In genomic region chr5:61414806-61415205, GRCh38 we compare ENCODE assay signal across 19 cellular contexts.
DNase-seq lines count a peak whose midpoint lies in the region; ATAC-seq, FAIRE-seq and TF ChIP-seq lines count a peak whose summit lies in the region.
"Had no signal": no experiment of that assay in that cellular context is flagged by ENCODE, and none has a peak within 500 bp of the region (broad histone marks: within the 10 kb centered on the region; RNA-seq: fewer than 3 reads in every experiment).

No MANE protein-coding gene starts in this region.

- no peak overlapping the region for H4K8ac ChIP-seq in mesenchymal stem cell (ENCODE audit: low read length)

- no peaks in the 10 kb centered on the region for H4K20me1 ChIP-seq in HCT116 (ENCODE audit: insufficient read depth)
- H4K20me1 ChIP-seq in neural progenitor cell (ENCODE audit: low read depth) = peaks cover 87% of the 10 kb centered on the region

- TF ChIP-seq RAD21 in A549 (conservative IDR thresholded peaks at IDR 0.05 in 1 of 2, IDR thresholded peaks at IDR 0.05 in 1 of 2) (no peak), HCT116 (IDR thresholded peaks at IDR 0.05; ENCODE audit: low read depth) (no peak)

- H3K36me3 Mint-ChIP-seq in neural progenitor cell = peaks cover 23% of the 10 kb centered on the region
- H3K36me3 Mint-ChIP-seq: CD4-positive, CD25-positive, alpha-beta regulatory T cell; CD8-positive, alpha-beta memory T cell had no signal

- intact Hi-C loops in HCT116 (cut with micrococcal nuclease) (no loop called here), left ventricle myocardium superior (cut with micrococcal nuclease) (no loop called here)

- H3K4me3 Mint-ChIP-seq in neural progenitor cell = no peak overlapping the region
- H3K4me3 Mint-ChIP-seq: CD8-positive, alpha-beta memory T cell had no signal

- H3K27ac ChIP-seq in A549 (peak overlapping the region in 1 of 2 experiments; percentile 83; a peak in 3 of 6 replicates), HCT116 (ENCODE audit: low read depth, low read length) (no peak overlapping the region), mesenchymal stem cell (ENCODE audit: low read length, poor library complexity, severe bottlenecking) (no peak overlapping the region), neural progenitor cell (no peak overlapping the region)
- H3K27ac ChIP-seq: 22Rv1 had no signal

- H3K4me1 ChIP-seq in A549 (peaks cover 73% of the 10 kb centered on the region), HCT116 (ENCODE audit: control insufficient read depth in 1 of 2, insufficient read depth in 2 of 2, low read length in 2 of 2) (peaks cover 37 to 49% of the 10 kb centered on the region in 2 experiments), mesenchymal stem cell (ENCODE audit: control insufficient read depth, insufficient read depth, low read depth, low read length) (peaks cover 8% of the 10 kb centered on the region), neural progenitor cell (peaks cover 54% of the 10 kb centered on the region)

- H3K79me2 ChIP-seq in HCT116 (ENCODE audit: insufficient read depth, low read length) = peaks cover 76% of the 10 kb centered on the region
- peaks cover 97% of the 10 kb centered on the region for H3K79me2 ChIP-seq in neural progenitor cell (ENCODE audit: low read depth)

- ATAC-seq in A549 (no peak), HCT116 (no peak), left ventricle myocardium superior (no peak), GM19455 (IDR thresholded peaks at IDR 0.05; ENCODE audit: unreplicated experiment) (no peak)

- H3K27ac Mint-ChIP-seq in neural progenitor cell = peak overlapping the region; percentile 46

- H3K9me3 ChIP-seq in A549 (no peaks in the 10 kb centered on the region), HCT116 (ENCODE audit: control insufficient read depth in 1 of 2, insufficient read depth in 1 of 2, low read depth in 1 of 2, low read length in 2 of 2) (no peaks in the 10 kb centered on the region), mesenchymal stem cell (ENCODE audit: control insufficient read depth, low read length) (no peaks in the 10 kb centered on the region), neural progenitor cell (ENCODE audit: low read depth) (no peaks in the 10 kb centered on the region)
- H3K9me3 ChIP-seq: HAP-1 had no signal

- H3K4me2 ChIP-seq in A549 (peak overlapping the region; percentile 63; the same call in 2 of the 3 replicates), HCT116 (ENCODE audit: low read length) (peak overlapping the region; percentile 40; the same call in 1 of the 2 replicates), mesenchymal stem cell (ENCODE audit: low read length, poor library complexity, severe bottlenecking) (no peak overlapping the region), neural progenitor cell (no peak overlapping the region)

- no peak overlapping the region for H4K91ac ChIP-seq in mesenchymal stem cell (ENCODE audit: low read length)

- H3F3A ChIP-seq in neural progenitor cell (ENCODE audit: low read depth) = peaks cover 29% of the 10 kb centered on the region

- CTCF ChIA-PET in A549 (lab: Yijun Ruan, JAX) = interaction anchor here (1.9 kb wide), 1 partner anchor 9 kb away, joined by 6 read pairs; no protein-coding TSS in a partner anchor
- CTCF ChIA-PET in HCT116 (lab: Charles Lee) = no interaction called here

- H3K4me1 Mint-ChIP-seq in neural progenitor cell = peaks cover 49% of the 10 kb centered on the region

- H2AFZ ChIP-seq in HCT116 (ENCODE audit: low read depth, low read length, poor library complexity, severe bottlenecking) = no peak overlapping the region
- no peak overlapping the region for H2AFZ ChIP-seq in mesenchymal stem cell (ENCODE audit: low read depth, low read length)
- no peak overlapping the region for H2AFZ ChIP-seq in neural progenitor cell (replicated peaks)

- TF ChIP-seq CTCF in A549 (IDR thresholded peaks at IDR 0.05) (no peak), HCT116 (IDR thresholded peaks at IDR 0.05 in 2 of 3, conservative IDR thresholded peaks at IDR 0.05 in 1 of 3; ENCODE audit: borderline replicate concordance in 1 of 3, insufficient read depth in 1 of 3, low read depth in 2 of 3, low read length in 2 of 3) (no peak), neural progenitor cell (IDR thresholded peaks at IDR 0.05) (no peak)

- no peaks in the 10 kb centered on the region for H3K9me2 ChIP-seq in HCT116 (ENCODE audit: insufficient read depth)

- BruUV-seq in HCT116 (replicated peaks; lab: Mats Ljungman, UMichigan) = no TSS peak

- TF ChIP-seq POLR2A in A549 (IDR thresholded peaks at IDR 0.05; ENCODE audit: low read length) (no peak), HCT116 (IDR thresholded peaks at IDR 0.05; ENCODE audit: borderline replicate concordance, extremely low read depth, insufficient read depth, insufficient read length) (no peak)

- H3K27me3 ChIP-seq in HCT116 (ENCODE audit: insufficient read depth, low read length) = no peaks in the 10 kb centered on the region
- H3K27me3 ChIP-seq in mesenchymal stem cell (ENCODE audit: control insufficient read depth in 1 of 2, insufficient read depth in 1 of 2, low read length in 2 of 2) = no peaks in the 10 kb centered on the region
- H3K27me3 ChIP-seq in neural progenitor cell = no peaks in the 10 kb centered on the region
- H3K27me3 ChIP-seq: BE2C had no signal

- H2AK5ac ChIP-seq in mesenchymal stem cell (ENCODE audit: low read length, severe bottlenecking) = peak overlapping the region; percentile 59

- FAIRE-seq in A549 (lab: Jason Lieb, UNC) = no peak
- FAIRE-seq: D721Med had no signal

- no peak overlapping the region for H2BK12ac ChIP-seq in mesenchymal stem cell (ENCODE audit: low read length in 2 of 2)

- H3K14ac ChIP-seq in mesenchymal stem cell (ENCODE audit: low read length in 2 of 2) = no peak overlapping the region

- no peak overlapping the region for H3K23ac ChIP-seq in mesenchymal stem cell (ENCODE audit: low read length in 2 of 2)

- H3K4me3 ChIP-seq in A549 (no peak overlapping the region), HCT116 (replicated peaks in 1 of 2; ENCODE audit: low read depth in 1 of 2, low read length in 2 of 2) (no peak overlapping the region), mesenchymal stem cell (ENCODE audit: insufficient read depth in 1 of 2, low read depth in 1 of 2, low read length in 2 of 2) (no peak overlapping the region), neural progenitor cell (no peak overlapping the region)
- H3K4me3 ChIP-seq: HAP-1 had no signal

- no peak overlapping the region for H2BK120ac ChIP-seq in mesenchymal stem cell (ENCODE audit: low read depth, low read length)

- H3K4ac ChIP-seq in mesenchymal stem cell (ENCODE audit: low read depth in 1 of 2, low read length in 2 of 2) = no peak overlapping the region

- DNase-seq in A549 (ENCODE audit: low read depth in 1 of 2, low spot score in 1 of 2) (no peak), HCT116 (ENCODE audit: low read depth, low spot score) (no peak), mesenchymal stem cell (no peak), neural progenitor cell (ENCODE audit: low spot score) (peak; percentile 27), left ventricle myocardium superior (no peak), EL (no peak), 8988T (no peak)
- DNase-seq: ACHN; BE2C; C1 segment of cervical spinal cord; CD4-positive, CD25-positive, alpha-beta regulatory T cell; CD8-positive, alpha-beta memory T cell; COR-L47; DMS79; GF-D8 had no signal

- peaks cover 13% of the 10 kb centered on the region for H3K79me1 ChIP-seq in mesenchymal stem cell (replicated peaks; ENCODE audit: low read length, poor library complexity, severe bottlenecking)

- no peak overlapping the region for H2BK15ac ChIP-seq in mesenchymal stem cell (ENCODE audit: low read depth, poor library complexity, severe bottlenecking)

- 83% methylated on average over 6 of the region's 6 CpGs for WGBS in A549 (ENCODE audit: missing lambda C conversion rate)
- WGBS in mesenchymal stem cell = over 99% methylated on average over 5 of the region's 6 CpGs

- peaks cover 2% of the 10 kb centered on the region for H3K27me3 Mint-ChIP-seq in neural progenitor cell (ENCODE audit: insufficient read depth, low read depth)
- H3K27me3 Mint-ChIP-seq: CD4-positive, CD25-positive, alpha-beta regulatory T cell had no signal

- peaks cover 22% of the 10 kb centered on the region for H3K9me3 Mint-ChIP-seq in neural progenitor cell
- H3K9me3 Mint-ChIP-seq: CD4-positive, CD25-positive, alpha-beta regulatory T cell; CD8-positive, alpha-beta memory T cell had no signal

- H3K36me3 ChIP-seq in HCT116 (ENCODE audit: control insufficient read depth in 1 of 2, insufficient read depth in 2 of 2, low read length in 2 of 2) (no peaks in the 10 kb centered on the region), mesenchymal stem cell (ENCODE audit: control insufficient read depth in 1 of 2, insufficient read depth in 2 of 2, low read depth in 1 of 2, low read length in 2 of 2) (no peaks in the 10 kb centered on the region), neural progenitor cell (no peaks in the 10 kb centered on the region)
- H3K36me3 ChIP-seq: BE2C, HAP-1 had no signal

- H2BK5ac ChIP-seq in mesenchymal stem cell (ENCODE audit: low read depth, low read length, poor library complexity, severe bottlenecking) = no peak overlapping the region

- H3K9ac ChIP-seq in HCT116 (ENCODE audit: low read length) (no peak overlapping the region), mesenchymal stem cell (ENCODE audit: low read length) (no peak overlapping the region), neural progenitor cell (no peak overlapping the region)

- no peak overlapping the region for H3K18ac ChIP-seq in mesenchymal stem cell (ENCODE audit: low read depth in 1 of 2, low read length in 2 of 2)

- POLR2A ChIA-PET in A549 (lab: Yijun Ruan, JAX) = no interaction called here
- POLR2A ChIA-PET in HCT116 (lab: Charles Lee) = no interaction called here

- RAD21 ChIA-PET in HCT116 (lab: Charles Lee; ENCODE audit: low non-redundant PET in 1 of 2, low total read pairs in 2 of 2, uncharacterized antibody in 2 of 2, unreplicated experiment in 2 of 2) = no interaction called here

- no peak for TF ChIP-seq EP300 in A549 (IDR thresholded peaks at IDR 0.05)

TF ChIP-seq in A549, 52 proteins besides CTCF, POLR2A, EP300 and RAD21:
- TF ChIP-seq KDM1A (IDR thresholded peaks at IDR 0.05; ENCODE audit: low read depth) = no peak

TF ChIP-seq in HCT116, 20 proteins besides CTCF, POLR2A, EP300 and RAD21 (continues in another document):
- TF ChIP-seq SRF (IDR thresholded peaks at IDR 0.05; ENCODE audit: low read depth) (no peak), CBX3 (IDR thresholded peaks at IDR 0.05; ENCODE audit: low read depth) (no peak), SIN3A (IDR thresholded peaks at IDR 0.05; ENCODE audit: low read depth) (no peak), ATF3 (IDR thresholded peaks at IDR 0.05) (no peak), EZH2 (IDR thresholded peaks at IDR 0.05) (no peak)

Comparison
In these comparisons a context has a peak if more than half of its experiments do, and no peak if none do; other contexts are left out.
1. H3K4me2 ChIP-seq: peak in A549 (single experiment) and HCT116 (single experiment); none in mesenchymal stem cell (single experiment) and neural progenitor cell (single experiment).